ENCODE assay signal across 1 cellular context in the genomic region with DNA sequence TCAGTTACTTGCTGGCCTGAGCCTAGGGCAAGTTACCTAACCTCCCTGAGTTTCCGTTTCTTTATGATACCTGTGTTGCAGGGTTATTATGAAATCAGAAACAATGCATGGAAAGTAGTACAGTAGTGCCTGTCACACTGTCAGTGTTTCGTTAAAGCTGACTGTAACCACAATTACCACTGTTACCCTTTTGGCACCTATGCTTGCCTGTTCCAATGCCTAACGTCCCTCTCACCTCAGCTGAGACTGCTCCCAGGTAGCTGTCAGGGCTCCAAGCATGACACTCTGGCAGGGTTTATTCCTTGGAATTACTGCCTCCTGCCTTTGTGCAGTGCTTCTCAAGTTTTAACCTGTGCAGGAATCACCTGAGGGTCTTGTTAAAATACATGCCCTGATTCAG.
TF ChIP-seq lines count a peak whose summit lies in the region.

No MANE protein-coding gene starts in this region.

TF ChIP-seq in IMR-90, 13 proteins besides CTCF, POLR2A, EP300 and RAD21 (continued from another document):
- no peak for TF ChIP-seq FOS (IDR thresholded peaks at IDR 0.05; ENCODE audit: low read depth, low read length)
- TF ChIP-seq, protein P1, sequence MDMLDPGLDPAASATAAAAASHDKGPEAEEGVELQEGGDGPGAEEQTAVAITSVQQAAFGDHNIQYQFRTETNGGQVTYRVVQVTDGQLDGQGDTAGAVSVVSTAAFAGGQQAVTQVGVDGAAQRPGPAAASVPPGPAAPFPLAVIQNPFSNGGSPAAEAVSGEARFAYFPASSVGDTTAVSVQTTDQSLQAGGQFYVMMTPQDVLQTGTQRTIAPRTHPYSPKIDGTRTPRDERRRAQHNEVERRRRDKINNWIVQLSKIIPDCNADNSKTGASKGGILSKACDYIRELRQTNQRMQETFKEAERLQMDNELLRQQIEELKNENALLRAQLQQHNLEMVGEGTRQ (IDR thresholded peaks at IDR 0.05; ENCODE audit: low read depth, low read length): no peak
- TF ChIP-seq CHD1 (IDR thresholded peaks at IDR 0.05; ENCODE audit: low read depth, low read length): no peak
- no peak for TF ChIP-seq CEBPB (IDR thresholded peaks at IDR 0.05; ENCODE audit: low read depth, low read length)
